Comparison of ENCODE assay signal across 29 cellular contexts in the genomic region with DNA sequence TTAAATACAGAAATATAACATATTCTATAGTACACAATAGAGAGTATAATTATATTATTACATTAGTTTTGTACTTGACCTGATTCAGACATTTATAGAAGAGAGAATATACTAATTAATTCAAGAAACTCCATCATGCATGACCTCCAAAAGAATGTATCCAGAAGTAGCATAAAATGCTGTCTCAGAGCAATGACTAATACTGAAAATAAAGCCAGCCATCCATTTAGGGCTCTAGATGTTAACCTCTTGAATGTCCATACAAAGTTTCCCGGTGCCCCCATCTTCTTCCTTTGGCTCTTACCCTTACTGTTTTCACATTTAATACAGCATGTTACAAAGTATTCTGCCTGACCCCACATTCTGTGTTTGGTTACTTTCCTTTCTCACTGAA.
DNase-seq lines count a peak whose midpoint lies in the region; ATAC-seq and TF ChIP-seq lines count a peak whose summit lies in the region.
"Had no signal": no experiment of that assay in that cellular context is flagged by ENCODE, and none has a peak within 500 bp of the region (broad histone marks: within the 10 kb centered on the region; RNA-seq: fewer than 3 reads in every experiment).

No MANE protein-coding gene starts in this region.

- peaks cover 24% of the 10 kb centered on the region for H3K9me3 Mint-ChIP-seq in activated naive CD4-positive, alpha-beta T cell treated with anti-CD3 and anti-CD28 coated beads, Interleukin-2, amount 10 ng/mL, durations not matched to agents 7 days and 5 days
- H3K9me3 Mint-ChIP-seq in activated naive CD4-positive, alpha-beta T cell treated with anti-CD3 and anti-CD28 coated beads, Interleukin-2, amount 50 U/mL, for 72 hours = peaks cover 6 to 29% of the 10 kb centered on the region in 2 donors
- H3K9me3 Mint-ChIP-seq in activated B cell treated with CpG ODN at 0.5 μM for 24 hours = peaks cover 13% of the 10 kb centered on the region
- H3K9me3 Mint-ChIP-seq in stimulated activated effector memory CD8-positive, alpha-beta T cell treated with anti-CD3 and anti-CD28 coated beads, Interleukin-12 subunit alpha, Interleukin-12 subunit beta, amount 100 ng/mL, for 72 hours = peaks cover 16% of the 10 kb centered on the region

- CTCF ChIA-PET in activated naive CD4-positive, alpha-beta T cell treated with anti-CD3 and anti-CD28 coated beads, Interleukin-2, amount 10 ng/mL, durations not matched to agents 7 days and 5 days (lab: Charles Lee) = no interaction called here
- CTCF ChIA-PET in activated B cell treated with CpG ODN at 0.5 μM for 24 hours (lab: Charles Lee) = no interaction called here

- peak overlapping the region; percentile 78 for H3K27ac Mint-ChIP-seq in activated naive CD4-positive, alpha-beta T cell treated with anti-CD3 and anti-CD28 coated beads, Interleukin-2, amount 10 ng/mL, durations not matched to agents 7 days and 5 days
- no peak overlapping the region for H3K27ac Mint-ChIP-seq in activated naive CD4-positive, alpha-beta T cell treated with anti-CD3 and anti-CD28 coated beads, Interleukin-2, amount 50 U/mL, for 72 hours
- peak overlapping the region; percentile 61 for H3K27ac Mint-ChIP-seq in activated B cell treated with CpG ODN at 0.5 μM for 24 hours
- H3K27ac Mint-ChIP-seq in stimulated activated effector memory CD8-positive, alpha-beta T cell treated with anti-CD3 and anti-CD28 coated beads, Interleukin-12 subunit alpha, Interleukin-12 subunit beta, amount 100 ng/mL, for 72 hours = peak overlapping the region; percentile 74
- H3K27ac Mint-ChIP-seq: activated T-cell treated with anti-CD3 and anti-CD28 coated beads, Interleukin-2, amount 50 U/mL, for 72 hours; dendritic cell treated with granulocyte-macrophage colony-stimulating factor and Interleukin-4, amounts not matched to agents 40 ng/mL and 50 ng/mL, for 4 days had no signal

- DNase-seq in activated naive CD4-positive, alpha-beta T cell treated with anti-CD3 and anti-CD28 coated beads, Interleukin-2, amount 10 ng/mL, durations not matched to agents 7 days and 5 days = no peak
- DNase-seq in activated naive CD4-positive, alpha-beta T cell treated with anti-CD3 and anti-CD28 coated beads, Interleukin-2, amount 50 U/mL, for 72 hours (ENCODE audit: low spot score in 2 of 2) = no peak
- DNase-seq in activated B cell treated with CpG ODN at 0.5 μM for 24 hours (no peak), fibroblast of peridontal ligament (ENCODE audit: extremely low read depth) (peak; percentile 45), substantia nigra (lab: John Stamatoyannopoulos, UW) (no peak), GM19240 (ENCODE audit: insufficient read length, low spot score) (no peak)
- no peak for DNase-seq in stimulated activated effector memory CD8-positive, alpha-beta T cell treated with anti-CD3 and anti-CD28 coated beads, Interleukin-12 subunit alpha, Interleukin-12 subunit beta, amount 100 ng/mL, for 72 hours (ENCODE audit: low spot score in 2 of 2)
- DNase-seq: activated CD4-positive, alpha-beta T cell treated with anti-CD3 and anti-CD28 coated beads, Interleukin-2, amount 50 U/mL, for 1 hour; activated naive CD4-positive, alpha-beta T cell; activated T-cell treated with anti-CD3 and anti-CD28 coated beads, Interleukin-2, amount 50 U/mL, for 72 hours; anterior cingulate cortex; BE2C; central memory CD4-positive, alpha-beta T cell; DMS79 treated with DMSO at 0.1 percent for 48 hours; endodermal cell; hypothalamus; immature natural killer cell; left ventricle myocardium inferior; NCI-H1417; NCI-H2081; NCI-H446; NCI-H774; nucleus accumbens had no signal

- no peak overlapping the region for H3K4me3 Mint-ChIP-seq in activated naive CD4-positive, alpha-beta T cell treated with anti-CD3 and anti-CD28 coated beads, Interleukin-2, amount 10 ng/mL, durations not matched to agents 7 days and 5 days
- H3K4me3 Mint-ChIP-seq in activated B cell treated with CpG ODN at 0.5 μM for 24 hours = no peak overlapping the region
- H3K4me3 Mint-ChIP-seq in stimulated activated effector memory CD8-positive, alpha-beta T cell treated with anti-CD3 and anti-CD28 coated beads, Interleukin-12 subunit alpha, Interleukin-12 subunit beta, amount 100 ng/mL, for 72 hours = no peak overlapping the region
- H3K4me3 Mint-ChIP-seq: activated T-cell treated with anti-CD3 and anti-CD28 coated beads, Interleukin-2, amount 50 U/mL, for 72 hours; dendritic cell treated with granulocyte-macrophage colony-stimulating factor and Interleukin-4, amounts not matched to agents 40 ng/mL and 50 ng/mL, for 4 days; endodermal cell; immature natural killer cell had no signal

- H3K27ac ChIP-seq in substantia nigra (ENCODE audit: low read depth, low read length, poor library complexity, severe bottlenecking) = no peak overlapping the region
- H3K27ac ChIP-seq: esophagus muscularis mucosa, KMS-11, left ventricle myocardium inferior, tibial nerve, VCaP had no signal

- H3K36me3 Mint-ChIP-seq in activated naive CD4-positive, alpha-beta T cell treated with anti-CD3 and anti-CD28 coated beads, Interleukin-2, amount 10 ng/mL, durations not matched to agents 7 days and 5 days = peaks cover 76% of the 10 kb centered on the region
- peaks cover 51 to 68% of the 10 kb centered on the region in 2 donors for H3K36me3 Mint-ChIP-seq in activated naive CD4-positive, alpha-beta T cell treated with anti-CD3 and anti-CD28 coated beads, Interleukin-2, amount 50 U/mL, for 72 hours
- peaks cover 73% of the 10 kb centered on the region for H3K36me3 Mint-ChIP-seq in activated B cell treated with CpG ODN at 0.5 μM for 24 hours (ENCODE audit: low read depth)
- peaks cover 61% of the 10 kb centered on the region for H3K36me3 Mint-ChIP-seq in stimulated activated effector memory CD8-positive, alpha-beta T cell treated with anti-CD3 and anti-CD28 coated beads, Interleukin-12 subunit alpha, Interleukin-12 subunit beta, amount 100 ng/mL, for 72 hours

- H3K4me1 Mint-ChIP-seq in activated naive CD4-positive, alpha-beta T cell treated with anti-CD3 and anti-CD28 coated beads, Interleukin-2, amount 10 ng/mL, durations not matched to agents 7 days and 5 days = peaks cover 22% of the 10 kb centered on the region
- H3K4me1 Mint-ChIP-seq in activated B cell treated with CpG ODN at 0.5 μM for 24 hours = peaks cover 15% of the 10 kb centered on the region
- H3K4me1 Mint-ChIP-seq in stimulated activated effector memory CD8-positive, alpha-beta T cell treated with anti-CD3 and anti-CD28 coated beads, Interleukin-12 subunit alpha, Interleukin-12 subunit beta, amount 100 ng/mL, for 72 hours = peaks cover 5% of the 10 kb centered on the region

- ATAC-seq in activated naive CD4-positive, alpha-beta T cell treated with anti-CD3 and anti-CD28 coated beads, Interleukin-2, amount 50 U/mL, for 72 hours = no peak
- ATAC-seq in activated B cell treated with CpG ODN at 0.5 μM for 24 hours (ENCODE audit: low read depth) (peak; percentile 25), HG03159 (IDR thresholded peaks at IDR 0.05; ENCODE audit: unreplicated experiment) (no peak)
- ATAC-seq in stimulated activated effector memory CD8-positive, alpha-beta T cell treated with anti-CD3 and anti-CD28 coated beads, Interleukin-12 subunit alpha, Interleukin-12 subunit beta, amount 100 ng/mL, for 72 hours = no peak
- ATAC-seq: activated T-cell treated with anti-CD3 and anti-CD28 coated beads, Interleukin-2, amount 50 U/mL, for 72 hours had no signal

- TF ChIP-seq CTCF in activated B cell treated with CpG ODN at 0.5 μM for 24 hours (IDR thresholded peaks at IDR 0.05) = no peak

- POLR2A ChIA-PET in activated B cell treated with CpG ODN at 0.5 μM for 24 hours (lab: Charles Lee) = no interaction called here

- no peaks in the 10 kb centered on the region for H3K27me3 Mint-ChIP-seq in activated naive CD4-positive, alpha-beta T cell treated with anti-CD3 and anti-CD28 coated beads, Interleukin-2, amount 10 ng/mL, durations not matched to agents 7 days and 5 days
- no peaks in the 10 kb centered on the region for H3K27me3 Mint-ChIP-seq in activated B cell treated with CpG ODN at 0.5 μM for 24 hours
- H3K27me3 Mint-ChIP-seq: dendritic cell treated with granulocyte-macrophage colony-stimulating factor and Interleukin-4, amounts not matched to agents 40 ng/mL and 50 ng/mL, for 4 days had no signal

- intact Hi-C loops in activated B cell treated with CpG ODN at 0.5 μM for 24 hours (cut with micrococcal nuclease) = no loop called here

Comparison
In these comparisons a context has a peak if more than half of its experiments do, and no peak if none do; other contexts are left out.
1. H3K27ac Mint-ChIP-seq: peak in activated naive CD4-positive, alpha-beta T cell treated with anti-CD3 and anti-CD28 coated beads, Interleukin-2, amount 10 ng/mL, durations not matched to agents 7 days and 5 days (single experiment), activated B cell treated with CpG ODN at 0.5 μM for 24 hours (single experiment) and stimulated activated effector memory CD8-positive, alpha-beta T cell treated with anti-CD3 and anti-CD28 coated beads, Interleukin-12 subunit alpha, Interleukin-12 subunit beta, amount 100 ng/mL, for 72 hours (single experiment); none in activated naive CD4-positive, alpha-beta T cell treated with anti-CD3 and anti-CD28 coated beads, Interleukin-2, amount 50 U/mL, for 72 hours (0 of 2).